ENCODE assay signal across 15 cellular contexts in the genomic region with DNA sequence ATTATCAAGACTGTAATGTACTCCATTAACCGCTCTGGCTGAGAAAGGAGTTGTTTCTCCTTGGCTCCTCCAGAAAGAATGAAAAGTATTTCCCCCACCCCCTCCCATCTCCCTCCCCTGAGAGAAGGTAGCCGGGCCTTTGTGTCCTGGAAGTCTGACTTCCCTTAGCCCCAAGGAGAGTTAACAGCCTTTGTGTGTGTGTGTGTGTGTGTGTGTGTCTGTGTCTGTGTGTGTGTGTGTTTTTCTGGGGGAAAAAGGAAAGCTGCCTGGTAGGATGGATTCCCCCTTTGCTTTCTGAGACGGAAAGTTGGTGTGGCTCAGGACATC. TPM values are rescaled to one million over a fixed set of nuclear protein-coding genes. Genes with fewer than 3 reads are reported as not detected.
A peak's percentile ranks its signal among the peaks of the same experiment; 100 is the strongest.
DNase-seq lines count a peak whose midpoint lies in the region; ATAC-seq lines count a peak whose summit lies in the region.
"Had no signal": no experiment of that assay in that cellular context is flagged by ENCODE, and none has a peak within 500 bp of the region (broad histone marks: within the 10 kb centered on the region; RNA-seq: fewer than 3 reads in every experiment).

No MANE protein-coding gene starts in this region.

- no peak for ATAC-seq in GM18870 (IDR thresholded peaks at IDR 0.05; ENCODE audit: unreplicated experiment)

- DNase-seq in astrocyte of the hippocampus (ENCODE audit: low read depth, low spot score) (peak; percentile 89), renal cortical epithelial cell (ENCODE audit: low read depth) (peak; percentile 77), anterior cingulate cortex (lab: John Stamatoyannopoulos, UW) (no peak), NCI-H526 treated with DMSO at 0.1 percent for 48 hours (lab: John Stamatoyannopoulos, UW) (no peak)
- DNase-seq in NK-92 treated with Interleukin-12 subunit alpha and Interleukin-12 subunit beta, amount 100 ng/mL, for 24 hours (lab: John Stamatoyannopoulos, UW), result no peak
- DNase-seq: activated CD4-positive, alpha-beta memory T cell treated with anti-CD3 and anti-CD28 coated beads, Interleukin-2, amount 10 ng/mL, durations not matched to agents 7 days and 5 days; activated effector memory CD4-positive, alpha-beta T cell treated with anti-CD3 and anti-CD28 coated beads, Interleukin-2, amount 50 U/mL, for 16 hours; central memory CD4-positive, alpha-beta T cell; MG63; NCI-H446 treated with DMSO at 0.1 percent for 48 hours; spleen; testis had no signal

- H3K9me3 ChIP-seq in HUES48 (ENCODE audit: control insufficient read depth, insufficient read depth, low read length), result no peaks in the 10 kb centered on the region
- H3K9me3 ChIP-seq in iPS-15b (ENCODE audit: control insufficient read depth, insufficient read depth, low read length), result no peaks in the 10 kb centered on the region
- H3K9me3 ChIP-seq: MG63, spleen, testis had no signal

- no peak overlapping the region for H3K9ac ChIP-seq in HUES48 (ENCODE audit: low read depth, low read length)
- H3K9ac ChIP-seq in iPS-15b (ENCODE audit: low read depth, low read length), result no peak overlapping the region

- H3K36me3 ChIP-seq in HUES48 (ENCODE audit: control insufficient read depth, insufficient read depth, low read length), result no peaks in the 10 kb centered on the region
- H3K36me3 ChIP-seq in iPS-15b (ENCODE audit: control insufficient read depth, insufficient read depth, low read length), result no peaks in the 10 kb centered on the region
- H3K36me3 ChIP-seq: MG63, spleen had no signal

- peak overlapping the region; percentile 61 for H3K27ac ChIP-seq in HUES48 (ENCODE audit: low read depth, low read length)
- H3K27ac ChIP-seq: testis had no signal

- peak overlapping the region; percentile 33; the same call in 1 of the 2 replicates for H3K4me3 ChIP-seq in HUES48 (ENCODE audit: low read depth, low read length)
- peak overlapping the region; percentile 27 for H3K4me3 ChIP-seq in iPS-15b (ENCODE audit: low read depth, low read length)
- H3K4me3 ChIP-seq: MG63, spleen, testis had no signal

- H3K4me1 ChIP-seq in HUES48 (ENCODE audit: control insufficient read depth, insufficient read depth, low read length), result peaks cover 29% of the 10 kb centered on the region
- H3K4me1 ChIP-seq in iPS-15b (ENCODE audit: control insufficient read depth, insufficient read depth, low read length), result peaks cover 5% of the 10 kb centered on the region

- H3K27me3 ChIP-seq in HUES48 (ENCODE audit: control insufficient read depth, insufficient read depth, low read length) (peaks cover 12% of the 10 kb centered on the region), iPS-15b (ENCODE audit: control insufficient read depth, insufficient read depth, low read length) (peaks cover 17% of the 10 kb centered on the region)
- H3K27me3 ChIP-seq: MG63, spleen, testis had no signal

RNA-seq across cellular contexts. Expression of a gene that starts 54.3 kb away (rescaled TPM):
- 98.2 and 285 TPM in 2 replicates for total RNA-seq in renal cortical epithelial cell

Comparison
In these comparisons a context has a peak if more than half of its experiments do, and no peak if none do; other contexts are left out.
1. DNase-seq: peak in astrocyte of the hippocampus (single experiment) and renal cortical epithelial cell (single experiment); none in anterior cingulate cortex (0 of 58), NCI-H526 treated with DMSO at 0.1 percent for 48 hours (single experiment) and NK-92 treated with Interleukin-12 subunit alpha and Interleukin-12 subunit beta, amount 100 ng/mL, for 24 hours (single experiment).